Comparison of ENCODE assay signal across 8 cellular contexts in the genomic region with DNA sequence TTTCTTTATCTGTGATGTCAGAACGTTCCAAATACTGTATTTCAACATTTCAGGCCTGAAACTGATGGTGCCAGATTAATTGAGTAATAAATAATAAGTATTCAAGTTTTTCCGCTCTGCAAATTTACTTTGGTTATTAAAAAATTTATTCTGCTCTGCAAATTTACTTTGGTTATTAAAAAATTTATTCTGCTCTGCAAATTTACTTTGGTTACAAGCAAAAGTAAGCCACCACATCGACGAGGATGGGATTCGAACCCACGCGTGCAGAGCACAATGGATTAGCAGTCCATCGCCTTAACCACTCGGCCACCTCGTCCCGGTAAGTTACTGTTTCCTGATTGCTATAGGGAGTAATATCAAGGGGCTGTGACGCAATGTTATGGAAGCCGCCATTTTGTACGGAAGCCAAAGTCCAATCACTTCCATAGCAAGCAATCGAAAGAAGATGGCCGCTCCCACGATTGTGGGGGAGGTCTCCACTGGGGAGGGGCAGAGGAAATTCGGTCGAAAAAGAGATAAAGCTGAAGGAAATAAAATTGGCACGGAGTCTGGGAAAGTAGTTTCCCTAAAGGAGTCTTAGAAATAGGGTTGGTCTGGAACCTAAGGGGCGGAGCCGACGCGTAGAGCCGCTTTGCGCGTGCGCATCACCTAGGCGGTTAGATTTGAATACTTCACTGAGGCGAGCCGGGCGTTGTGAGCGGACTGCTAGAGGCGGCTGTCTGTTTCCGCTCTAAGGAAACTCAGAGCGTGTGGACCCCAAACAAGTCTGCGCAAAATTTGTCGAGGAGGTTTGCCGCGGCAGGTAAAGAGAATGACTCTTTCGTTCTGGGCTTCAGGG. TPM values are rescaled to one million over a fixed set of nuclear protein-coding genes. Genes with fewer than 3 reads are reported as not detected.
DNase-seq lines count a peak whose midpoint lies in the region; ATAC-seq, FAIRE-seq and TF ChIP-seq lines count a peak whose summit lies in the region.

A gene with protein sequence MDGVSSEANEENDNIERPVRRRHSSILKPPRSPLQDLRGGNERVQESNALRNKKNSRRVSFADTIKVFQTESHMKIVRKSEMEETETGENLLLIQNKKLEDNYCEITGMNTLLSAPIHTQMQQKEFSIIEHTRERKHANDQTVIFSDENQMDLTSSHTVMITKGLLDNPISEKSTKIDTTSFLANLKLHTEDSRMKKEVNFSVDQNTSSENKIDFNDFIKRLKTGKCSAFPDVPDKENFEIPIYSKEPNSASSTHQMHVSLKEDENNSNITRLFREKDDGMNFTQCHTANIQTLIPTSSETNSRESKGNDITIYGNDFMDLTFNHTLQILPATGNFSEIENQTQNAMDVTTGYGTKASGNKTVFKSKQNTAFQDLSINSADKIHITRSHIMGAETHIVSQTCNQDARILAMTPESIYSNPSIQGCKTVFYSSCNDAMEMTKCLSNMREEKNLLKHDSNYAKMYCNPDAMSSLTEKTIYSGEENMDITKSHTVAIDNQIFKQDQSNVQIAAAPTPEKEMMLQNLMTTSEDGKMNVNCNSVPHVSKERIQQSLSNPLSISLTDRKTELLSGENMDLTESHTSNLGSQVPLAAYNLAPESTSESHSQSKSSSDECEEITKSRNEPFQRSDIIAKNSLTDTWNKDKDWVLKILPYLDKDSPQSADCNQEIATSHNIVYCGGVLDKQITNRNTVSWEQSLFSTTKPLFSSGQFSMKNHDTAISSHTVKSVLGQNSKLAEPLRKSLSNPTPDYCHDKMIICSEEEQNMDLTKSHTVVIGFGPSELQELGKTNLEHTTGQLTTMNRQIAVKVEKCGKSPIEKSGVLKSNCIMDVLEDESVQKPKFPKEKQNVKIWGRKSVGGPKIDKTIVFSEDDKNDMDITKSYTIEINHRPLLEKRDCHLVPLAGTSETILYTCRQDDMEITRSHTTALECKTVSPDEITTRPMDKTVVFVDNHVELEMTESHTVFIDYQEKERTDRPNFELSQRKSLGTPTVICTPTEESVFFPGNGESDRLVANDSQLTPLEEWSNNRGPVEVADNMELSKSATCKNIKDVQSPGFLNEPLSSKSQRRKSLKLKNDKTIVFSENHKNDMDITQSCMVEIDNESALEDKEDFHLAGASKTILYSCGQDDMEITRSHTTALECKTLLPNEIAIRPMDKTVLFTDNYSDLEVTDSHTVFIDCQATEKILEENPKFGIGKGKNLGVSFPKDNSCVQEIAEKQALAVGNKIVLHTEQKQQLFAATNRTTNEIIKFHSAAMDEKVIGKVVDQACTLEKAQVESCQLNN (N-terminal part only) (plus strand): TSS at position 662 of the 841 bp plus-strand sequence. CDS start 8,683 bp downstream, outside the sequence.

- WGBS in H1 (ENCODE audit: extremely low coverage in 1 of 2, insufficient coverage in 1 of 2, insufficient read length in 1 of 2, insufficient replicate concordance in 2 of 2, low coverage in 1 of 2, low lambda C conversion rate in 2 of 2, missing lambda C conversion rate in 1 of 2), 2 experiments: 4% methylated on average over 41 of the region's 41 CpGs; no CpG with 5 or more reads in 1 of the 2 experiments

- DNase-seq in COLO829 (ENCODE audit: low spot score) (peak; percentile 91), HUDEP-2 (lab: John Stamatoyannopoulos, UW; ENCODE audit: unreplicated experiment in 76 of 76) (peak; percentile 40 to 99 (median 87)), NOMO-1 treated with dmso at 0.1 percent for 144 hours (lab: John Stamatoyannopoulos, UW; ENCODE audit: unreplicated experiment) (peak; percentile 88), H1 (ENCODE audit: low read depth in 1 of 2, low spot score in 2 of 2) (peak; percentile 85 to 98), medulla oblongata (ENCODE audit: extremely low spot score) (peak; percentile 98)
- peak; percentile 77 to 79 for DNase-seq in activated CD8-positive, alpha-beta memory T cell treated with anti-CD3 and anti-CD28 coated beads for 4 hours (ENCODE audit: low read depth in 2 of 2)
- DNase-seq in stimulated activated CD4-positive, alpha-beta T cell treated with anti-CD3 and anti-CD28 coated beads, TNF-alpha, amount 100 ng/mL, for 48 hours (ENCODE audit: low read depth in 3 of 3): peak; percentile 76 to 86 (median 82)

- H2AK5ac ChIP-seq in H1 (ENCODE audit: low read depth, low read length): no peak within 1 kb of the TSS

- H3K27me3 ChIP-seq in H1 (replicated peaks in 1 of 4; ENCODE audit: control insufficient read depth in 3 of 4, extremely low read depth in 1 of 4, insufficient read depth in 3 of 4, low read length in 3 of 4): no peaks in the 10 kb centered on the region

- peaks cover 0 to 2% (median 0%) of the 10 kb centered on the region in 4 experiments; a peak in 1 of 7 replicates for H3K4me1 ChIP-seq in H1 (replicated peaks in 1 of 4; ENCODE audit: control insufficient read depth in 3 of 4, insufficient read depth in 4 of 4, low read length in 3 of 4)

- no peaks in the 10 kb centered on the region for H3K79me1 ChIP-seq in H1 (ENCODE audit: low read depth, low read length)

- peaks cover 9% of the 10 kb centered on the region; the same call in 1 of the 2 replicates for H3K23me2 ChIP-seq in H1 (ENCODE audit: low read depth, low read length)

- peak within 1 kb of the TSS; percentile 80; the same call in 1 of the 2 replicates for H2BK12ac ChIP-seq in H1 (ENCODE audit: low read depth, low read length)

- peak within 1 kb of the TSS; percentile 96 for H2AFZ ChIP-seq in H1 (ENCODE audit: low read length)

- no peak within 1 kb of the TSS for H3K14ac ChIP-seq in H1 (ENCODE audit: insufficient read length)

- TF ChIP-seq EP300 in H1 (IDR thresholded peaks at IDR 0.05; ENCODE audit: borderline replicate concordance in 1 of 2, low read depth in 2 of 2, low read length in 2 of 2): no peak; a peak in 1 of 3 replicates

- no peak within 1 kb of the TSS for H3K4ac ChIP-seq in H1 (replicated peaks; ENCODE audit: insufficient read length, low read depth, low read length)

- H3K79me2 ChIP-seq in H1 (ENCODE audit: control insufficient read depth in 1 of 2, insufficient read depth in 2 of 2, low read length in 2 of 2): peaks cover 0 to 16% of the 10 kb centered on the region in 2 experiments; a peak in 2 of 4 replicates

- H2BK120ac ChIP-seq in H1 (replicated peaks; ENCODE audit: low read depth, low read length): peak within 1 kb of the TSS; percentile 67

- FAIRE-seq in H1 (lab: Jason Lieb, UNC): peak; percentile 36

- no peak within 1 kb of the TSS for H2BK20ac ChIP-seq in H1 (ENCODE audit: low read length)

- CTCF ChIA-PET in H1 (lab: Charles Lee; ENCODE audit: partially characterized antibody): interaction anchor here (0.6 kb wide), 1 partner anchor 172 kb away, joined by 3 read pairs; no protein-coding TSS in a partner anchor

- no peak for TF ChIP-seq CTCF in H1 (IDR thresholded peaks at IDR 0.05; ENCODE audit: control extremely low read depth in 1 of 3, insufficient read depth in 1 of 3, low read depth in 1 of 3, low read length in 3 of 3)

- peak within 1 kb of the TSS; percentile 84 to 99 (median 92) for H3K4me3 ChIP-seq in H1 (ENCODE audit: extremely low read depth in 1 of 4, insufficient read depth in 2 of 4, low read depth in 3 of 4, low read length in 4 of 4)

- peak within 1 kb of the TSS; percentile 92 for H3K27ac ChIP-seq in H1 (ENCODE audit: low read depth, low read length)

- no peaks in the 10 kb centered on the region for H3K36me3 ChIP-seq in H1 (ENCODE audit: control insufficient read depth in 2 of 4, insufficient read depth in 4 of 4, low read length in 3 of 4)

- peak within 1 kb of the TSS; percentile 90 for H4K5ac ChIP-seq in H1 (ENCODE audit: insufficient read length, low read depth, low read length)

- H3K18ac ChIP-seq in H1 (ENCODE audit: extremely low read depth, low read length): peak within 1 kb of the TSS; percentile 97

- H2BK5ac ChIP-seq in H1 (ENCODE audit: low read depth, low read length): peak within 1 kb of the TSS; percentile 91

- no peak within 1 kb of the TSS for H3K23ac ChIP-seq in H1 (ENCODE audit: insufficient read length)

- ATAC-seq in GM21381 (IDR thresholded peaks at IDR 0.05; ENCODE audit: unreplicated experiment): peak; percentile 64

- peak within 1 kb of the TSS; percentile 65 to 83 for H3K4me2 ChIP-seq in H1 (ENCODE audit: insufficient read depth in 1 of 2, low read depth in 2 of 2, low read length in 2 of 2)

- no peak for TF ChIP-seq RAD21 in H1 (IDR thresholded peaks at IDR 0.05 in 1 of 2, conservative IDR thresholded peaks at IDR 0.05 in 1 of 2; ENCODE audit: low read depth in 2 of 2, low read length in 2 of 2)

- peak within 1 kb of the TSS; percentile 57 to 92 (median 88) for H3K9ac ChIP-seq in H1 (replicated peaks in 1 of 4; ENCODE audit: extremely low read depth in 1 of 4, low read depth in 3 of 4, low read length in 3 of 4)

- POLR2A ChIA-PET in H1 (lab: Charles Lee; ENCODE audit: partially characterized antibody): interaction anchor here (1.0 to 1.4 kb wide), 5 partner anchors 9 to 101 kb away, joined by 3 to 6 read pairs (median 3); a partner anchor contains a TSS

- no peak within 1 kb of the TSS for H2BK15ac ChIP-seq in H1 (ENCODE audit: low read length)

- H4K20me1 ChIP-seq in H1 (replicated peaks in 1 of 2; ENCODE audit: control insufficient read depth in 1 of 2, insufficient read depth in 2 of 2, low read length in 2 of 2): no peaks in the 10 kb centered on the region

- H4K8ac ChIP-seq in H1 (ENCODE audit: extremely low read depth, insufficient read depth, low read length): peak within 1 kb of the TSS; percentile 90; the same call in 1 of the 2 replicates

- H4K91ac ChIP-seq in H1 (replicated peaks; ENCODE audit: insufficient read length, low read length): peak within 1 kb of the TSS; percentile 81

- H3K56ac ChIP-seq in H1 (replicated peaks; ENCODE audit: insufficient read length, low read depth, low read length): peak within 1 kb of the TSS; percentile 89

- peak; percentile 73 to 90 for TF ChIP-seq POLR2A in H1 (IDR thresholded peaks at IDR 0.05; ENCODE audit: control extremely low read depth in 1 of 2, low read depth in 2 of 2, low read length in 2 of 2)

- no peaks in the 10 kb centered on the region for H3K9me3 ChIP-seq in H1 (ENCODE audit: insufficient read depth in 2 of 2, low read depth in 1 of 2, low read length in 1 of 2)

TF ChIP-seq in H1, 55 proteins besides CTCF, POLR2A, EP300 and RAD21 (continues in another document):
- peak; percentile 77 for TF ChIP-seq TAF7 (optimal IDR thresholded peaks at IDR 0.05; ENCODE audit: borderline replicate concordance, low read depth, low read length)
- no peak for TF ChIP-seq ZNF274 (IDR thresholded peaks at IDR 0.05; ENCODE audit: borderline replicate concordance, extremely low read depth, low read length)
- peak; percentile 63 for TF ChIP-seq EGR1 (IDR thresholded peaks at IDR 0.05; ENCODE audit: borderline replicate concordance, low read depth, low read length)

RNA-seq across cellular contexts. Expression of the gene that starts here (rescaled TPM):
- 22.3 and 22.5 TPM in 2 replicates for total RNA-seq in H1 (2021; fragmentation: NEBNext Ultra II Directional; extraction: Animal tissue kit (Norgen Biotek cat#: 25700))
- polyA plus RNA-seq in H1 (2011; rRNA removed): 2.7 and 4.4 TPM in 2 replicates
- polyA plus RNA-seq in H1 (2011; cell fraction: cytosol; rRNA removed): 5.3 TPM
- 2.5 TPM for polyA plus RNA-seq in H1 (2011; cell fraction: nucleus; rRNA removed)
- 4.3 to 8.7 TPM (median 5.6 TPM) in 4 replicates for polyA plus RNA-seq in H1 (2012, experiment 1 of 2)
- 1.1 TPM for polyA plus RNA-seq in H1 (2012, experiment 2 of 2)
- 11.3 TPM for polyA plus RNA-seq in H1 (2013, experiment 1 of 2)
- polyA plus RNA-seq in H1 (2013, experiment 2 of 2): 9.8 TPM
- 12.1 and 20.2 TPM in 2 replicates for polyA minus RNA-seq in H1 (2011; rRNA and poly(A)+ RNA removed)
- 10.6 TPM for polyA minus RNA-seq in H1 (2011; cell fraction: cytosol; rRNA and poly(A)+ RNA removed)
- 22.0 TPM for polyA minus RNA-seq in H1 (2011; cell fraction: nucleus; rRNA and poly(A)+ RNA removed)

Comparison
In these comparisons a context has a peak if more than half of its experiments do, and no peak if none do; other contexts are left out.
1. Peak in every context shown above with its lines: DNase-seq, ATAC-seq, H3K4me3 ChIP-seq and H3K27ac ChIP-seq.